1 cellular context compared by ENCODE assay signal in the genomic region with DNA sequence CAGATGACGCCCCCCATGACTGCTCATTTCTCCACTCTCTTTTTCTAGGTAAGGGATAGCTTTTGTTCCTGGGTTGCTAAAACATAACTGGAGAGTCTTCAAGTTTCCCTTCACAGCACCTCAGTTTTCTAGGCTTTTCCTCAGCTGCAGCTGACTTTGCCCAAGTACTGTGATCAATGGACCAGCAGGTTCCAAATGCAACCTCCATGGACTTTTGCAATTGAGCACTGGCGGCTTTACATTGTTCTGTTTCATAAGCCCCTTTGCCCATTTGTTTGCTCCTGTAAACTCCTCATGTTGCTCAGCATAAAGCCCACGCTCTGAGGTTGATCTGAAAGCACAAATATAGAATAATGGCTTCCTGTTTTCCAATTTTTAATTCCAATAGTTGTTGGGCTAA.
A peak's percentile ranks its signal among the peaks of the same experiment; 100 is the strongest.
TF ChIP-seq lines count a peak whose summit lies in the region.

No MANE protein-coding gene starts in this region.

TF ChIP-seq in HepG2, 621 proteins besides CTCF, POLR2A, EP300 and RAD21 (continued from another document):
- TF ChIP-seq, protein P1, sequence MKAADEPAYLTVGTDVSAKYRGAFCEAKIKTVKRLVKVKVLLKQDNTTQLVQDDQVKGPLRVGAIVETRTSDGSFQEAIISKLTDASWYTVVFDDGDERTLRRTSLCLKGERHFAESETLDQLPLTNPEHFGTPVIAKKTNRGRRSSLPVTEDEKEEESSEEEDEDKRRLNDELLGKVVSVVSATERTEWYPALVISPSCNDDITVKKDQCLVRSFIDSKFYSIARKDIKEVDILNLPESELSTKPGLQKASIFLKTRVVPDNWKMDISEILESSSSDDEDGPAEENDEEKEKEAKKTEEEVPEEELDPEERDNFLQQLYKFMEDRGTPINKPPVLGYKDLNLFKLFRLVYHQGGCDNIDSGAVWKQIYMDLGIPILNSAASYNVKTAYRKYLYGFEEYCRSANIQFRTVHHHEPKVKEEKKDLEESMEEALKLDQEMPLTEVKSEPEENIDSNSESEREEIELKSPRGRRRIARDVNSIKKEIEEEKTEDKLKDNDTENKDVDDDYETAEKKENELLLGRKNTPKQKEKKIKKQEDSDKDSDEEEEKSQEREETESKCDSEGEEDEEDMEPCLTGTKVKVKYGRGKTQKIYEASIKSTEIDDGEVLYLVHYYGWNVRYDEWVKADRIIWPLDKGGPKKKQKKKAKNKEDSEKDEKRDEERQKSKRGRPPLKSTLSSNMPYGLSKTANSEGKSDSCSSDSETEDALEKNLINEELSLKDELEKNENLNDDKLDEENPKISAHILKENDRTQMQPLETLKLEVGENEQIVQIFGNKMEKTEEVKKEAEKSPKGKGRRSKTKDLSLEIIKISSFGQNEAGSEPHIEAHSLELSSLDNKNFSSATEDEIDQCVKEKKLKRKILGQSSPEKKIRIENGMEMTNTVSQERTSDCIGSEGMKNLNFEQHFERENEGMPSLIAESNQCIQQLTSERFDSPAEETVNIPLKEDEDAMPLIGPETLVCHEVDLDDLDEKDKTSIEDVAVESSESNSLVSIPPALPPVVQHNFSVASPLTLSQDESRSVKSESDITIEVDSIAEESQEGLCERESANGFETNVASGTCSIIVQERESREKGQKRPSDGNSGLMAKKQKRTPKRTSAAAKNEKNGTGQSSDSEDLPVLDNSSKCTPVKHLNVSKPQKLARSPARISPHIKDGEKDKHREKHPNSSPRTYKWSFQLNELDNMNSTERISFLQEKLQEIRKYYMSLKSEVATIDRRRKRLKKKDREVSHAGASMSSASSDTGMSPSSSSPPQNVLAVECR (CRISPR knock-in tag; IDR thresholded peaks at IDR 0.05; ENCODE audit: borderline replicate concordance), result no peak
- TF ChIP-seq REPIN1 (CRISPR knock-in tag; IDR thresholded peaks at IDR 0.05; ENCODE audit: borderline replicate concordance, low read depth), result no peak
- no peak for TF ChIP-seq RARG (CRISPR knock-in tag; IDR thresholded peaks at IDR 0.05; ENCODE audit: low read depth)
- TF ChIP-seq, protein P2, sequence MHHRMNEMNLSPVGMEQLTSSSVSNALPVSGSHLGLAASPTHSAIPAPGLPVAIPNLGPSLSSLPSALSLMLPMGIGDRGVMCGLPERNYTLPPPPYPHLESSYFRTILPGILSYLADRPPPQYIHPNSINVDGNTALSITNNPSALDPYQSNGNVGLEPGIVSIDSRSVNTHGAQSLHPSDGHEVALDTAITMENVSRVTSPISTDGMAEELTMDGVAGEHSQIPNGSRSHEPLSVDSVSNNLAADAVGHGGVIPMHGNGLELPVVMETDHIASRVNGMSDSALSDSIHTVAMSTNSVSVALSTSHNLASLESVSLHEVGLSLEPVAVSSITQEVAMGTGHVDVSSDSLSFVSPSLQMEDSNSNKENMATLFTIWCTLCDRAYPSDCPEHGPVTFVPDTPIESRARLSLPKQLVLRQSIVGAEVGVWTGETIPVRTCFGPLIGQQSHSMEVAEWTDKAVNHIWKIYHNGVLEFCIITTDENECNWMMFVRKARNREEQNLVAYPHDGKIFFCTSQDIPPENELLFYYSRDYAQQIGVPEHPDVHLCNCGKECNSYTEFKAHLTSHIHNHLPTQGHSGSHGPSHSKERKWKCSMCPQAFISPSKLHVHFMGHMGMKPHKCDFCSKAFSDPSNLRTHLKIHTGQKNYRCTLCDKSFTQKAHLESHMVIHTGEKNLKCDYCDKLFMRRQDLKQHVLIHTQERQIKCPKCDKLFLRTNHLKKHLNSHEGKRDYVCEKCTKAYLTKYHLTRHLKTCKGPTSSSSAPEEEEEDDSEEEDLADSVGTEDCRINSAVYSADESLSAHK (CRISPR knock-in tag; IDR thresholded peaks at IDR 0.05; ENCODE audit: borderline replicate concordance), result no peak
- TF ChIP-seq TCF7L2 (IDR thresholded peaks at IDR 0.05; ENCODE audit: low read depth, low read length), result no peak
- TF ChIP-seq, protein P3, sequence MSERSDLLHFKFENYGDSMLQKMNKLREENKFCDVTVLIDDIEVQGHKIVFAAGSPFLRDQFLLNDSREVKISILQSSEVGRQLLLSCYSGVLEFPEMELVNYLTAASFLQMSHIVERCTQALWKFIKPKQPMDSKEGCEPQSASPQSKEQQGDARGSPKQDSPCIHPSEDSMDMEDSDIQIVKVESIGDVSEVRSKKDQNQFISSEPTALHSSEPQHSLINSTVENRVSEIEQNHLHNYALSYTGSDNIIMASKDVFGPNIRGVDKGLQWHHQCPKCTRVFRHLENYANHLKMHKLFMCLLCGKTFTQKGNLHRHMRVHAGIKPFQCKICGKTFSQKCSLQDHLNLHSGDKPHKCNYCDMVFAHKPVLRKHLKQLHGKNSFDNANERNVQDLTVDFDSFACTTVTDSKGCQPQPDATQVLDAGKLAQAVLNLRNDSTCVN (CRISPR knock-in tag; IDR thresholded peaks at IDR 0.05; ENCODE audit: borderline replicate concordance), result no peak
- TF ChIP-seq, protein P4, sequence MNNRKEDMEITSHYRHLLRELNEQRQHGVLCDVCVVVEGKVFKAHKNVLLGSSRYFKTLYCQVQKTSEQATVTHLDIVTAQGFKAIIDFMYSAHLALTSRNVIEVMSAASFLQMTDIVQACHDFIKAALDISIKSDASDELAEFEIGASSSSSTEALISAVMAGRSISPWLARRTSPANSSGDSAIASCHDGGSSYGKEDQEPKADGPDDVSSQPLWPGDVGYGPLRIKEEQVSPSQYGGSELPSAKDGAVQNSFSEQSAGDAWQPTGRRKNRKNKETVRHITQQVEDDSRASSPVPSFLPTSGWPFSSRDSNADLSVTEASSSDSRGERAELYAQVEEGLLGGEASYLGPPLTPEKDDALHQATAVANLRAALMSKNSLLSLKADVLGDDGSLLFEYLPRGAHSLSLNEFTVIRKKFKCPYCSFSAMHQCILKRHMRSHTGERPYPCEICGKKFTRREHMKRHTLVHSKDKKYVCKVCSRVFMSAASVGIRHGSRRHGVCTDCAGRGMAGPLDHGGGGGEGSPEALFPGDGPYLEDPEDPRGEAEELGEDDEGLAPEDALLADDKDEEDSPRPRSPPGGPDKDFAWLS (CRISPR knock-in tag; IDR thresholded peaks at IDR 0.05; ENCODE audit: borderline replicate concordance), result no peak
- no peak for TF ChIP-seq AGO2 (optimal IDR thresholded peaks at IDR 0.05; ENCODE audit: low read depth, low read length)
- peak; percentile 33; the same call in 1 of the 2 replicates for TF ChIP-seq HNF4A (CRISPR knock-in tag; IDR thresholded peaks at IDR 0.05)
- no peak for TF ChIP-seq ZKSCAN8 (CRISPR knock-in tag; IDR thresholded peaks at IDR 0.05; ENCODE audit: borderline replicate concordance)
- TF ChIP-seq SOX13 (IDR thresholded peaks at IDR 0.05), result no peak
- 0 out of 4 replicates have a peak, but pooled peaks of 1 of the 2 experiments have one; percentile 26 for TF ChIP-seq SOX13 (CRISPR knock-in tag; conservative IDR thresholded peaks at IDR 0.05 in 1 of 2, IDR thresholded peaks at IDR 0.05 in 1 of 2)
- TF ChIP-seq SOX5 (CRISPR knock-in tag; IDR thresholded peaks at IDR 0.05; ENCODE audit: borderline replicate concordance), result 0 out of 2 replicates have a peak, but pooled peaks have one; percentile 13
- TF ChIP-seq, protein P5, sequence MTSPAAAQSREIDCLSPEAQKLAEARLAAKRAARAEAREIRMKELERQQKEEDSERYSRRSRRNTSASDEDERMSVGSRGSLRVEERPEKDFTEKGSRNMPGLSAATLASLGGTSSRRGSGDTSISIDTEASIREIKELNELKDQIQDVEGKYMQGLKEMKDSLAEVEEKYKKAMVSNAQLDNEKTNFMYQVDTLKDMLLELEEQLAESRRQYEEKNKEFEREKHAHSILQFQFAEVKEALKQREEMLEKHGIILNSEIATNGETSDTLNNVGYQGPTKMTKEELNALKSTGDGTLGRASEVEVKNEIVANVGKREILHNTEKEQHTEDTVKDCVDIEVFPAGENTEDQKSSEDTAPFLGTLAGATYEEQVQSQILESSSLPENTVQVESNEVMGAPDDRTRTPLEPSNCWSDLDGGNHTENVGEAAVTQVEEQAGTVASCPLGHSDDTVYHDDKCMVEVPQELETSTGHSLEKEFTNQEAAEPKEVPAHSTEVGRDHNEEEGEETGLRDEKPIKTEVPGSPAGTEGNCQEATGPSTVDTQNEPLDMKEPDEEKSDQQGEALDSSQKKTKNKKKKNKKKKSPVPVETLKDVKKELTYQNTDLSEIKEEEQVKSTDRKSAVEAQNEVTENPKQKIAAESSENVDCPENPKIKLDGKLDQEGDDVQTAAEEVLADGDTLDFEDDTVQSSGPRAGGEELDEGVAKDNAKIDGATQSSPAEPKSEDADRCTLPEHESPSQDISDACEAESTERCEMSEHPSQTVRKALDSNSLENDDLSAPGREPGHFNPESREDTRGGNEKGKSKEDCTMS (CRISPR knock-in tag; conservative IDR thresholded peaks at IDR 0.05), result no peak
- TF ChIP-seq ZMAT3 (CRISPR knock-in tag; conservative IDR thresholded peaks at IDR 0.05), result no peak
